In genomic region chr4:107988763-107989035, GRCh38 we compare ENCODE assay signal across 10 cellular contexts. TPM values are rescaled to one million over a fixed set of nuclear protein-coding genes. Genes with fewer than 3 reads are reported as not detected.
A peak's percentile ranks its signal among the peaks of the same experiment; 100 is the strongest.
DNase-seq lines count a peak whose midpoint lies in the region; ATAC-seq and TF ChIP-seq lines count a peak whose summit lies in the region.
"Had no signal": no experiment of that assay in that cellular context is flagged by ENCODE, and none has a peak within 500 bp of the region (broad histone marks: within the 10 kb centered on the region; RNA-seq: fewer than 3 reads in every experiment).

No MANE protein-coding gene starts in this region.

- H3K9ac ChIP-seq in neural cell (ENCODE audit: low read length), result no peak overlapping the region
- H3K9ac ChIP-seq in endodermal cell (ENCODE audit: extremely low read depth, low read length, poor library complexity, severe bottlenecking), result no peak overlapping the region

- H3K36me3 Mint-ChIP-seq in Caco-2 (ENCODE audit: insufficient read depth, unreplicated experiment) (no peaks in the 10 kb centered on the region), endodermal cell (ENCODE audit: low read depth) (no peaks in the 10 kb centered on the region)
- H3K36me3 Mint-ChIP-seq in activated naive CD8-positive, alpha-beta T cell treated with anti-CD3 and anti-CD28 coated beads, Interleukin-2, amount 50 U/mL, for 24 hours (ENCODE audit: low read depth), result peaks cover 8% of the 10 kb centered on the region

- H3K9me3 Mint-ChIP-seq in Caco-2 (ENCODE audit: unreplicated experiment) (no peaks in the 10 kb centered on the region), endodermal cell (no peaks in the 10 kb centered on the region)
- no peaks in the 10 kb centered on the region for H3K9me3 Mint-ChIP-seq in activated naive CD8-positive, alpha-beta T cell treated with anti-CD3 and anti-CD28 coated beads, Interleukin-2, amount 50 U/mL, for 24 hours
- H3K9me3 Mint-ChIP-seq: activated CD4-positive, alpha-beta T cell treated with anti-CD3 and anti-CD28 coated beads, Interleukin-2, amount 10 ng/mL, durations not matched to agents 24 days and 14 days had no signal

- 90 to 93% methylated on average over 5 of the region's 5 CpGs for WGBS in endodermal cell (ENCODE audit: insufficient coverage in 1 of 2, insufficient read length in 1 of 2), 2 experiments

- TF ChIP-seq CTCF in Caco-2 (IDR thresholded peaks at IDR 0.05; ENCODE audit: insufficient read depth in 1 of 2, low read depth in 1 of 2, low read length in 1 of 2, severe bottlenecking in 1 of 2, unreplicated experiment in 1 of 2) (no peak), neural cell (IDR thresholded peaks at IDR 0.05; ENCODE audit: poor library complexity, severe bottlenecking) (no peak), endodermal cell (conservative IDR thresholded peaks at IDR 0.05) (no peak)

- no peak for ATAC-seq in activated naive CD8-positive, alpha-beta T cell treated with anti-CD3 and anti-CD28 coated beads, Interleukin-2, amount 50 U/mL, for 24 hours
- no peak for ATAC-seq in GM21423 (IDR thresholded peaks at IDR 0.05; ENCODE audit: unreplicated experiment)

- H3K27me3 ChIP-seq in Caco-2 (replicated peaks; ENCODE audit: control insufficient read depth, insufficient read depth, low read length), result no peaks in the 10 kb centered on the region
- H3K27me3 ChIP-seq in neural cell (ENCODE audit: insufficient read depth, low read depth, low read length), result no peaks in the 10 kb centered on the region
- peaks cover 5% of the 10 kb centered on the region for H3K27me3 ChIP-seq in endodermal cell (ENCODE audit: control insufficient read depth, insufficient read depth, low read length, poor library complexity, severe bottlenecking)
- H3K27me3 ChIP-seq: thyroid gland had no signal

- H3K9me3 ChIP-seq in Caco-2 (no peaks in the 10 kb centered on the region), neural cell (ENCODE audit: low read length) (no peaks in the 10 kb centered on the region), endodermal cell (ENCODE audit: control insufficient read depth, low read length) (no peaks in the 10 kb centered on the region)
- H3K9me3 ChIP-seq: thyroid gland had no signal

- no peak overlapping the region for H3K4me2 ChIP-seq in neural cell (ENCODE audit: low read length)

- H3K4me1 Mint-ChIP-seq in Caco-2 (ENCODE audit: low read depth, unreplicated experiment), result peaks cover 13% of the 10 kb centered on the region
- peaks cover 36% of the 10 kb centered on the region for H3K4me1 Mint-ChIP-seq in activated naive CD8-positive, alpha-beta T cell treated with anti-CD3 and anti-CD28 coated beads, Interleukin-2, amount 50 U/mL, for 24 hours
- peaks cover 6% of the 10 kb centered on the region for H3K4me1 Mint-ChIP-seq in endodermal cell

- intact Hi-C loops in Caco-2 (cut with micrococcal nuclease; ENCODE audit: unreplicated experiment), result loop anchor here (5.0 kb wide), 1 partner anchor 56 kb away; the partner anchor contains the start of gene CYP2U1

- TF ChIP-seq RAD21 in neural cell (conservative IDR thresholded peaks at IDR 0.05), result no peak

- no peak overlapping the region for H3K27ac Mint-ChIP-seq in Caco-2 (ENCODE audit: unreplicated experiment)
- H3K27ac Mint-ChIP-seq in activated naive CD8-positive, alpha-beta T cell treated with anti-CD3 and anti-CD28 coated beads, Interleukin-2, amount 50 U/mL, for 24 hours, result no peak overlapping the region
- H3K27ac Mint-ChIP-seq in endodermal cell, result no peak overlapping the region

- H3K27me3 Mint-ChIP-seq in Caco-2 (ENCODE audit: insufficient read depth, unreplicated experiment) (no peaks in the 10 kb centered on the region), endodermal cell (ENCODE audit: insufficient read depth) (peaks cover 5% of the 10 kb centered on the region)
- H3K27me3 Mint-ChIP-seq in activated naive CD8-positive, alpha-beta T cell treated with anti-CD3 and anti-CD28 coated beads, Interleukin-2, amount 50 U/mL, for 24 hours, result no peaks in the 10 kb centered on the region
- H3K27me3 Mint-ChIP-seq: activated CD4-positive, alpha-beta T cell treated with anti-CD3 and anti-CD28 coated beads, Interleukin-2, amount 10 ng/mL, durations not matched to agents 24 days and 14 days had no signal

- H3K4me1 ChIP-seq in Caco-2, result no peaks in the 10 kb centered on the region
- H3K4me1 ChIP-seq in endodermal cell (ENCODE audit: control insufficient read depth, insufficient read depth, low read length), result no peaks in the 10 kb centered on the region

- H3K4me3 Mint-ChIP-seq in Caco-2 (ENCODE audit: unreplicated experiment) (no peak overlapping the region), endodermal cell (no peak overlapping the region)
- H3K4me3 Mint-ChIP-seq in activated naive CD8-positive, alpha-beta T cell treated with anti-CD3 and anti-CD28 coated beads, Interleukin-2, amount 50 U/mL, for 24 hours, result peak overlapping the region; percentile 97

- H3K27ac ChIP-seq in neural cell (ENCODE audit: low read length) (no peak overlapping the region), endodermal cell (ENCODE audit: low read depth, low read length) (no peak overlapping the region)

- H3K36me3 ChIP-seq in Caco-2 (ENCODE audit: control insufficient read depth, insufficient read depth, low read length) (no peaks in the 10 kb centered on the region), neural cell (ENCODE audit: insufficient read depth, low read length) (no peaks in the 10 kb centered on the region), endodermal cell (ENCODE audit: control insufficient read depth, insufficient read depth, low read length) (no peaks in the 10 kb centered on the region)
- H3K36me3 ChIP-seq: thyroid gland had no signal

- POLR2A ChIA-PET in Caco-2 (lab: Charles Lee), result no interaction called here

- H2AFZ ChIP-seq in neural cell (ENCODE audit: low read depth, low read length), result no peak overlapping the region

- CTCF ChIA-PET in Caco-2 (lab: Charles Lee), result no interaction called here

- H4K20me1 ChIP-seq in neural cell (ENCODE audit: insufficient read depth), result no peaks in the 10 kb centered on the region

- H3K79me2 ChIP-seq in neural cell (replicated peaks; ENCODE audit: insufficient read depth, low read length), result peaks cover 3% of the 10 kb centered on the region

- no peaks in the 10 kb centered on the region for H3K9me2 ChIP-seq in neural cell (ENCODE audit: insufficient read depth, low read length)

- no peak for TF ChIP-seq EP300 in neural cell (conservative IDR thresholded peaks at IDR 0.05; ENCODE audit: poor library complexity, severe bottlenecking)

- no TSS peak for BruUV-seq in Caco-2 (replicated peaks; lab: Mats Ljungman, UMichigan)

- H3K4me3 ChIP-seq in Caco-2 (ENCODE audit: low read depth, low read length), result peak overlapping the region; percentile 8; the same call in 1 of the 2 replicates
- peak overlapping the region; percentile 92 for H3K4me3 ChIP-seq in neural cell (ENCODE audit: low read length)
- no peak overlapping the region for H3K4me3 ChIP-seq in endodermal cell (ENCODE audit: low read length)

- DNase-seq in Caco-2 (no peak), HT-29 (ENCODE audit: low spot score) (peak; percentile 42), endodermal cell (no peak), MV-4-11 (lab: John Stamatoyannopoulos, UW) (no peak)
- no peak for DNase-seq in activated naive CD8-positive, alpha-beta T cell treated with anti-CD3 and anti-CD28 coated beads, Interleukin-2, amount 50 U/mL, for 24 hours
- DNase-seq in stimulated activated CD4-positive, alpha-beta T cell treated with anti-CD3 and anti-CD28 coated beads, Interleukin-12 subunit alpha, Interleukin-12 subunit beta, amount 100 ng/mL, for 4 hours, result no peak
- DNase-seq: activated CD4-positive, alpha-beta T cell treated with anti-CD3 and anti-CD28 coated beads, Interleukin-2, amount 10 ng/mL, durations not matched to agents 24 days and 14 days; thyroid gland had no signal

- H3F3A ChIP-seq in neural cell (ENCODE audit: insufficient read depth, low read length, poor library complexity, severe bottlenecking), result no peaks in the 10 kb centered on the region

TF ChIP-seq in neural cell, 6 proteins besides CTCF, POLR2A, EP300 and RAD21 (continues in another document):
- TF ChIP-seq EZH2 (IDR thresholded peaks at IDR 0.05; ENCODE audit: borderline replicate concordance, insufficient read depth, low read length, poor library complexity, severe bottlenecking) (no peak), POLR2AphosphoS5 (IDR thresholded peaks at IDR 0.05) (no peak), MXI1 (conservative IDR thresholded peaks at IDR 0.05; ENCODE audit: poor library complexity, severe bottlenecking) (no peak), SMC3 (conservative IDR thresholded peaks at IDR 0.05; ENCODE audit: poor library complexity) (no peak)

RNA-seq across cellular contexts. Expression of gene HADH, which starts 1.0 kb away (rescaled TPM):
- 35.8 and 38.1 TPM in 2 replicates for total RNA-seq in Caco-2 (2022)
- total RNA-seq in HT-29 (2014; rRNA removed; shearing (Covaris generic)), result 14.0 and 15.3 TPM in 2 replicates
- 25.7 and 29.6 TPM in 2 replicates for polyA plus RNA-seq in neural cell
- polyA minus RNA-seq in neural cell, result 16.6 and 17.7 TPM in 2 replicates
- total RNA-seq in endodermal cell, result 10 to 100 TPM; 32.5 to 53.0 TPM
- 67.3 TPM for polyA plus RNA-seq in endodermal cell (2013, experiment 1 of 2)
- polyA plus RNA-seq in endodermal cell (2013, experiment 2 of 2), result 66.0 TPM

RNA-seq across cellular contexts. Expression of gene CYP2U1, which starts 57.4 kb away (rescaled TPM):
- total RNA-seq in Caco-2 (2022) (1.4 and 1.7 TPM in 2 replicates), endodermal cell (1 to 10 TPM; 2.2 to 3.7 TPM)
- total RNA-seq in HT-29 (2014; rRNA removed; shearing (Covaris generic)), result 0.34 and 0.64 TPM in 2 replicates
- polyA plus RNA-seq in neural cell, result 8.4 and 8.8 TPM in 2 replicates
- polyA minus RNA-seq in neural cell, result 11.7 and 13.4 TPM in 2 replicates
- polyA plus RNA-seq in endodermal cell (2013, experiment 1 of 2), result 5.8 TPM
- polyA plus RNA-seq in endodermal cell (2013, experiment 2 of 2), result 4.5 TPM
